ENCODE assay signal across 30 cellular contexts in the genomic region with DNA sequence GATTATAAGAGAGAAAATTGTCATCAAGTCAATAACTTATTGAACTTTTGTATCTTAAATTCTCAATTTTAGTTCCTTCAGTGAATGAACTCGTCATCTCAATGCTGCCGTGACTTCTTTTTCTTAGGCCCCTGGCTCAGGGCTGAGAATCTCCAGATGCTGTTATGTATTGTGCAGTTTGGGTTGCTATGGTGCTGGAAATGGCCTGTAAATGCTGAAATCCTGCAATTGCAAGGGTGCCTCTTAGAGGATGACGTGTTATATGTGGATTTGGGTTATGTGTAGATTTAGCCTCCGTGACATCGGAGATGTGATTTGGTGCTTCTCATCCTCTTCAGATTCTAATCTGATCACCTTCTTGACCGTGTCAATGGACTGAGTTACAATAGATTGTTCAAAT. TPM values are rescaled to one million over a fixed set of nuclear protein-coding genes. Genes with fewer than 3 reads are reported as not detected.
A peak's percentile ranks its signal among the peaks of the same experiment; 100 is the strongest.
DNase-seq lines count a peak whose midpoint lies in the region; ATAC-seq, FAIRE-seq and TF ChIP-seq lines count a peak whose summit lies in the region.
"Had no signal": no experiment of that assay in that cellular context is flagged by ENCODE, and none has a peak within 500 bp of the region (broad histone marks: within the 10 kb centered on the region; RNA-seq: fewer than 3 reads in every experiment).

No MANE protein-coding gene starts in this region.

- no peak overlapping the region for H4K8ac ChIP-seq in mesenchymal stem cell (ENCODE audit: low read length)

- no peaks in the 10 kb centered on the region for H3K79me1 ChIP-seq in mesenchymal stem cell (replicated peaks; ENCODE audit: low read length, poor library complexity, severe bottlenecking)

- H3K9me3 ChIP-seq in GM23248 (ENCODE audit: low read depth) (no peaks in the 10 kb centered on the region), mesenchymal stem cell (ENCODE audit: control insufficient read depth, low read length) (peaks cover 9% of the 10 kb centered on the region), WERI-Rb-1 (ENCODE audit: severe bottlenecking) (peaks cover 4% of the 10 kb centered on the region)
- peaks cover 5% of the 10 kb centered on the region for H3K9me3 ChIP-seq in CD4-positive, alpha-beta T cell (ENCODE audit: control insufficient read depth, low read length)

- H3K79me2 ChIP-seq in GM23248 (ENCODE audit: insufficient read depth), result no peaks in the 10 kb centered on the region
- H3K79me2 ChIP-seq: parathyroid adenoma had no signal

- 38 to 42% methylated on average over 6 of the region's 6 CpGs for WGBS in GM23248 (ENCODE audit: low coverage in 1 of 2, low lambda C conversion rate in 2 of 2, missing lambda C conversion rate in 2 of 2), 2 experiments
- WGBS in mesenchymal stem cell, result 78% methylated on average over 6 of the region's 6 CpGs

- H3K9me2 ChIP-seq in GM23248 (ENCODE audit: insufficient read depth), result no peaks in the 10 kb centered on the region

- FAIRE-seq in GM12892 (lab: Jason Lieb, UNC), result no peak
- FAIRE-seq: GM19239 had no signal

- H3K27me3 Mint-ChIP-seq in CD4-positive, alpha-beta T cell, result no peaks in the 10 kb centered on the region
- H3K27me3 Mint-ChIP-seq: activated naive CD8-positive, alpha-beta T cell treated with anti-CD3 and anti-CD28 coated beads, Interleukin-2, amount 10 ng/mL, durations not matched to agents 7 days and 5 days; activated T-cell treated with anti-CD3 and anti-CD28 coated beads, Interleukin-2, amount 50 U/mL, for 24 hours had no signal

- intact Hi-C loops in CD4-positive, alpha-beta T cell (cut with DNase I, micrococcal nuclease), result no loop called here

- H2BK5ac ChIP-seq in mesenchymal stem cell (ENCODE audit: low read depth, low read length, poor library complexity, severe bottlenecking), result no peak overlapping the region

- CTCF ChIA-PET in CD4-positive, alpha-beta T cell (lab: Charles Lee), result no interaction called here

- H2BK15ac ChIP-seq in mesenchymal stem cell (ENCODE audit: low read depth, poor library complexity, severe bottlenecking), result no peak overlapping the region

- POLR2A ChIA-PET in CD4-positive, alpha-beta T cell (lab: Charles Lee), result no interaction called here

- no peak overlapping the region for H3K18ac ChIP-seq in mesenchymal stem cell (ENCODE audit: low read depth in 1 of 2, low read length in 2 of 2)

- TF ChIP-seq POLR2A in GM12892 (IDR thresholded peaks at IDR 0.05; ENCODE audit: low read depth, low read length), result no peak

- TF ChIP-seq CTCF in AG09319 (IDR thresholded peaks at IDR 0.05; ENCODE audit: low read depth, low read length) (no peak), WERI-Rb-1 (IDR thresholded peaks at IDR 0.05; ENCODE audit: low read depth, low read length) (no peak)
- TF ChIP-seq CTCF in CD4-positive, alpha-beta T cell (IDR thresholded peaks at IDR 0.05), result no peak

- no peak overlapping the region for H3K27ac Mint-ChIP-seq in CD4-positive, alpha-beta T cell
- H3K27ac Mint-ChIP-seq: activated CD4-positive, alpha-beta T cell treated with anti-CD3 and anti-CD28 coated beads, Interleukin-2, amount 10 ng/mL, durations not matched to agents 24 days and 14 days; activated naive CD8-positive, alpha-beta T cell treated with anti-CD3 and anti-CD28 coated beads, Interleukin-2, amount 10 ng/mL, durations not matched to agents 7 days and 5 days; activated T-cell treated with anti-CD3 and anti-CD28 coated beads, Interleukin-2, amount 50 U/mL, for 24 hours had no signal

- no peak overlapping the region for H3K14ac ChIP-seq in mesenchymal stem cell (ENCODE audit: low read length in 2 of 2)

- DNase-seq in AG09319 (ENCODE audit: extremely low read depth, low read depth), result peak; percentile 30
- DNase-seq in GM23248, result peak; percentile 54
- DNase-seq in dedifferentiated amniotic fluid mesenchymal stem cell (ENCODE audit: extremely low spot score), result peak; percentile 43
- peak; percentile 43 for DNase-seq in mesenchymal stem cell
- DNase-seq in CD4-positive, alpha-beta T cell, result no peak
- no peak for DNase-seq in GM12892 (ENCODE audit: insufficient read length)
- no peak for DNase-seq in WERI-Rb-1
- DNase-seq: activated CD4-positive, alpha-beta T cell treated with anti-CD3 and anti-CD28 coated beads, Interleukin-2, amount 10 ng/mL, durations not matched to agents 24 days and 14 days; activated gamma-delta T cell; activated naive CD8-positive, alpha-beta T cell treated with anti-CD3 and anti-CD28 coated beads, Interleukin-2, amount 10 ng/mL, durations not matched to agents 7 days and 5 days; activated T-cell treated with anti-CD3 and anti-CD28 coated beads, Interleukin-2, amount 50 U/mL, for 24 hours; HCEC 1CT; head of caudate nucleus; KG1; kidney glomerular epithelial cell; NCI-H1436; NCI-H446; right cardiac atrium; stimulated activated CD4-positive, alpha-beta T cell treated with anti-CD3 and anti-CD28 coated beads, Interleukin-12 subunit alpha, Interleukin-12 subunit beta, amount 100 ng/mL, for 4 hours; stimulated activated CD4-positive, alpha-beta T cell treated with anti-CD3 and anti-CD28 coated beads, Interleukin-4, amount 100 ng/mL, for 1 hour; substantia nigra; T-helper 2 cell had no signal

- no peaks in the 10 kb centered on the region for H3K4me1 Mint-ChIP-seq in CD4-positive, alpha-beta T cell (ENCODE audit: low read depth)
- H3K4me1 Mint-ChIP-seq: activated CD4-positive, alpha-beta T cell treated with anti-CD3 and anti-CD28 coated beads, Interleukin-2, amount 10 ng/mL, durations not matched to agents 24 days and 14 days; activated naive CD8-positive, alpha-beta T cell treated with anti-CD3 and anti-CD28 coated beads, Interleukin-2, amount 10 ng/mL, durations not matched to agents 7 days and 5 days; neural crest cell had no signal

- no peak overlapping the region for H3K4me3 Mint-ChIP-seq in CD4-positive, alpha-beta T cell
- H3K4me3 Mint-ChIP-seq: activated CD4-positive, alpha-beta T cell treated with anti-CD3 and anti-CD28 coated beads, Interleukin-2, amount 10 ng/mL, durations not matched to agents 24 days and 14 days; activated naive CD8-positive, alpha-beta T cell treated with anti-CD3 and anti-CD28 coated beads, Interleukin-2, amount 10 ng/mL, durations not matched to agents 7 days and 5 days; activated T-cell treated with anti-CD3 and anti-CD28 coated beads, Interleukin-2, amount 50 U/mL, for 24 hours; neural crest cell had no signal

- H3K4ac ChIP-seq in mesenchymal stem cell (ENCODE audit: low read depth in 1 of 2, low read length in 2 of 2), result no peak overlapping the region

- H2AK5ac ChIP-seq in mesenchymal stem cell (ENCODE audit: low read length, severe bottlenecking), result no peak overlapping the region

- H2AFZ ChIP-seq in GM23248, result no peak overlapping the region
- no peak overlapping the region for H2AFZ ChIP-seq in mesenchymal stem cell (ENCODE audit: low read depth, low read length)
- H2AFZ ChIP-seq: parathyroid adenoma had no signal

- peaks cover 6% of the 10 kb centered on the region for H3K9me3 Mint-ChIP-seq in CD4-positive, alpha-beta T cell
- H3K9me3 Mint-ChIP-seq: activated CD4-positive, alpha-beta T cell treated with anti-CD3 and anti-CD28 coated beads, Interleukin-2, amount 10 ng/mL, durations not matched to agents 24 days and 14 days; activated naive CD8-positive, alpha-beta T cell treated with anti-CD3 and anti-CD28 coated beads, Interleukin-2, amount 10 ng/mL, durations not matched to agents 7 days and 5 days; neural crest cell had no signal

- H3K27me3 ChIP-seq in GM23248 (replicated peaks; ENCODE audit: insufficient read depth) (no peaks in the 10 kb centered on the region), mesenchymal stem cell (ENCODE audit: control insufficient read depth in 1 of 2, insufficient read depth in 1 of 2, low read length in 2 of 2) (peaks cover 3 to 9% of the 10 kb centered on the region in 2 experiments), WERI-Rb-1 (ENCODE audit: insufficient read depth, low read depth, severe bottlenecking) (no peaks in the 10 kb centered on the region)
- no peaks in the 10 kb centered on the region for H3K27me3 ChIP-seq in CD4-positive, alpha-beta T cell (ENCODE audit: control insufficient read depth, insufficient read depth, low read length)
- H3K27me3 ChIP-seq: upper lobe of left lung had no signal

- H3K27ac ChIP-seq in GM23248, result no peak overlapping the region
- H3K27ac ChIP-seq in mesenchymal stem cell (ENCODE audit: low read length, poor library complexity, severe bottlenecking), result no peak overlapping the region
- H3K27ac ChIP-seq in CD4-positive, alpha-beta T cell (ENCODE audit: low read depth, low read length), result no peak overlapping the region
- H3K27ac ChIP-seq in WERI-Rb-1, result no peak overlapping the region
- H3K27ac ChIP-seq: C4-2B, parathyroid adenoma, upper lobe of left lung had no signal

- no peaks in the 10 kb centered on the region for H3K4me1 ChIP-seq in GM23248 (ENCODE audit: insufficient read depth)
- no peaks in the 10 kb centered on the region for H3K4me1 ChIP-seq in mesenchymal stem cell (ENCODE audit: control insufficient read depth, insufficient read depth, low read depth, low read length)
- H3K4me1 ChIP-seq: parathyroid adenoma, upper lobe of left lung had no signal

- H3K4me3 ChIP-seq in GM23248, result no peak overlapping the region
- H3K4me3 ChIP-seq in mesenchymal stem cell (ENCODE audit: insufficient read depth in 1 of 2, low read depth in 1 of 2, low read length in 2 of 2), result no peak overlapping the region
- H3K4me3 ChIP-seq in WERI-Rb-1 (ENCODE audit: low read depth, low read length), result no peak overlapping the region
- H3K4me3 ChIP-seq: lung, upper lobe of left lung had no signal

- no peaks in the 10 kb centered on the region for H4K20me1 ChIP-seq in GM23248 (ENCODE audit: insufficient read depth)

- ATAC-seq in CD4-positive, alpha-beta T cell (ENCODE audit: poor library complexity), result no peak
- ATAC-seq in HG02870 (IDR thresholded peaks at IDR 0.05; ENCODE audit: unreplicated experiment), result no peak
- ATAC-seq: right cardiac atrium, SK-N-SH treated with all-trans-retinoic acid at 6 μM for 48 hours had no signal

- no peak overlapping the region for H3K4me2 ChIP-seq in GM23248 (ENCODE audit: unreplicated experiment)
- H3K4me2 ChIP-seq in mesenchymal stem cell (ENCODE audit: low read length, poor library complexity, severe bottlenecking), result no peak overlapping the region

- H3K9ac ChIP-seq in GM23248, result no peak overlapping the region
- H3K9ac ChIP-seq in mesenchymal stem cell (ENCODE audit: low read length), result no peak overlapping the region
- H3K9ac ChIP-seq: parathyroid adenoma had no signal

- H2BK12ac ChIP-seq in mesenchymal stem cell (ENCODE audit: low read length in 2 of 2), result no peak overlapping the region

- no peak overlapping the region for H2BK120ac ChIP-seq in mesenchymal stem cell (ENCODE audit: low read depth, low read length)

- H4K91ac ChIP-seq in mesenchymal stem cell (ENCODE audit: low read length), result no peak overlapping the region

- H3K36me3 ChIP-seq in GM23248 (ENCODE audit: low read depth) (no peaks in the 10 kb centered on the region; the same call in 1 of the 2 replicates), mesenchymal stem cell (ENCODE audit: control insufficient read depth in 1 of 2, insufficient read depth in 2 of 2, low read depth in 1 of 2, low read length in 2 of 2) (no peaks in the 10 kb centered on the region), WERI-Rb-1 (no peaks in the 10 kb centered on the region)
- H3K36me3 ChIP-seq: upper lobe of left lung had no signal

- no peaks in the 10 kb centered on the region for H3K36me3 Mint-ChIP-seq in CD4-positive, alpha-beta T cell (ENCODE audit: low read depth)
- H3K36me3 Mint-ChIP-seq: activated naive CD8-positive, alpha-beta T cell treated with anti-CD3 and anti-CD28 coated beads, Interleukin-2, amount 10 ng/mL, durations not matched to agents 7 days and 5 days had no signal

- no peak overlapping the region for H3K23ac ChIP-seq in mesenchymal stem cell (ENCODE audit: low read length in 2 of 2)

- in situ Hi-C loops in GM23248 (cut with MboI), result no loop called here

- no peaks in the 10 kb centered on the region for H3F3A ChIP-seq in GM23248 (ENCODE audit: insufficient read depth)

RNA-seq across cellular contexts. Expression of a gene that starts 55.7 kb away (rescaled TPM):
- total RNA-seq in GM23248 (2014; rRNA removed; shearing (Covaris generic)), result 21.9 and 36.5 TPM in 2 replicates
- polyA plus RNA-seq in GM23248 (2016; fragmentation: Nextera tagmentation; extraction: Ambion mirVana), result 6.0 and 6.6 TPM in 2 replicates
- polyA plus RNA-seq in mesenchymal stem cell (2013, experiment 1 of 2), result 17.5 TPM
- polyA plus RNA-seq in mesenchymal stem cell (2013, experiment 2 of 2), result 18.6 TPM
- total RNA-seq in CD4-positive, alpha-beta T cell, result 10 to 100 TPM; 21.2 to 22.2 TPM
- 8.4 TPM for polyA plus RNA-seq in GM12892 (2012; ENCODE audit: missing spikeins)

Comparison
In these comparisons a context has a peak if more than half of its experiments do, and no peak if none do; other contexts are left out.
1. DNase-seq: peak in AG09319 (single experiment), GM23248 (single experiment), dedifferentiated amniotic fluid mesenchymal stem cell (single experiment) and mesenchymal stem cell (single experiment); none in CD4-positive, alpha-beta T cell (0 of 10), GM12892 (single experiment) and WERI-Rb-1 (single experiment).